ENCODE assay signal across 8 cellular contexts in genomic region chr17:41664587-41665565, GRCh38.
DNase-seq lines count a peak whose midpoint lies in the region; ATAC-seq and TF ChIP-seq lines count a peak whose summit lies in the region.

No MANE protein-coding gene starts in this region.

- ATAC-seq in SK-N-SH treated with all-trans-retinoic acid at 6 μM for 48 hours (no peak), HG02870 (IDR thresholded peaks at IDR 0.05; ENCODE audit: unreplicated experiment) (no peak)

- TF ChIP-seq CTCF in GM12865 (IDR thresholded peaks at IDR 0.05; ENCODE audit: insufficient read depth, low read depth, low read length, missing control alignments), result no peak
- no peak for TF ChIP-seq CTCF in fibroblast of mammary gland (conservative IDR thresholded peaks at IDR 0.05; ENCODE audit: control insufficient read depth, insufficient read depth, low read depth, low read length)

- H3K4me3 ChIP-seq in GM12865 (ENCODE audit: low read depth, low read length) (peak overlapping the region; percentile 55; the same call in 1 of the 2 replicates), fibroblast of mammary gland (ENCODE audit: control insufficient read depth, low read depth, low read length) (peak overlapping the region; percentile 36), skeletal muscle cell (ENCODE audit: low read depth, low read length) (peak overlapping the region; percentile 46)

- no peak for DNase-seq in GM12865 (ENCODE audit: low read depth)
- peak; percentile 45 for DNase-seq in fibroblast of mammary gland (ENCODE audit: low read depth)
- DNase-seq in skeletal muscle cell (ENCODE audit: low read depth), result no peak
- DNase-seq in T-helper 9 cell, result no peak
- no peak for DNase-seq in stimulated activated CD4-positive, alpha-beta T cell treated with anti-CD3 and anti-CD28 coated beads, Interleukin-4, amount 100 ng/mL, for 1 hour
- no peak for DNase-seq in NCI-H524 treated with DMSO at 0.1 percent for 48 hours (lab: John Stamatoyannopoulos, UW)

TF ChIP-seq in SK-N-SH treated with all-trans-retinoic acid at 6 μM for 48 hours, 23 proteins besides CTCF, POLR2A, EP300 and RAD21:
- TF ChIP-seq ZNF70 (CRISPR knock-in tag; IDR thresholded peaks at IDR 0.05) (peak; percentile 97), ZC3H10 (CRISPR knock-in tag; IDR thresholded peaks at IDR 0.05) (no peak)
TF ChIP-seq in SK-N-SH treated with all-trans-retinoic acid at 6 μM for 48 hours: peak in this region for 1.
